8 cellular contexts compared by ENCODE assay signal in the genomic region with DNA sequence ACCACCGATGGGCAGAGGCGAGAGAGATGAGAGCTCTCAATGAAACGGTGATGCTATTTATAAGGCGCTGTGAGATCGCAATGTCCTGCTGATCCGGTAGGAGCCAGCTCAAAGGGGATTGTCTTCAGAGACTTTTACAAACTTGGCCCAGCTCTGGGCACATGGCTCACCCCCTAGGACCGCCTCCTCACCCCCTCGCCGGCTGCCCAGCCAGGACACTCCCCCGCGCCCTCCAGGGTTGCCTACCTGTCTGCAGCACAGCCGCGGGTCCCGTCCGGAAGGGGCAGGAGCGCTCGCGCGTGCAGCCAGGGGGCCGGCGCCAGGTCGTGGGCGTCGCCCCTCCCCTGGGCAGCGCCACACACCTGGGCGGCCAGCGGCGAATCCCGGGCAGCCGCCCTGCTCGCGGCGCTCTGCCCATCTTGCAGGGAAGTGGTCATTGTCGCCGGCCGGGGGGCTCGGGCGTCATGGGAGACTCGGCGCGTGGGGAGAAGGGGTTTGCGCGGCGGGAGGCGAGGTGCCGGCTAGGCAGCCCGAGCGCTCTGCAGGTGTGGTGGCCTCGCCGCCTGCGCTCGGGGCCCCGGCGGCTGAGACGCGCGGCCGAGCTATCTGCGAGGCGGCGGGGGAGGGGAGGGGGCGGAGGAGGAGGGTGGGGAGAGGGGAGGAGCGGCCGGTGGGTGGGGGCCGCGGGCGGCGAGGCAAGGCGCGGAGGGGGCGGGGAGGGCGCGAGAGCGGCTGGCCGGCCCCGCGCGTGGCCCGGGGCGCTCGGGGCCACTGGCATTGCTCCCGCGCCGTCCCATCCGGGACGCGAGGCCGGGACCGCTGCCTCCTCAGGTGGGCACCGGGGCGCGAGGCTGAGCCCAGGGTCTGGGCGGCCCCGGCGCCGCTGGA. TPM values are rescaled to one million over a fixed set of nuclear protein-coding genes. Genes with fewer than 3 reads are reported as not detected.
DNase-seq lines count a peak whose midpoint lies in the region; ATAC-seq and TF ChIP-seq lines count a peak whose summit lies in the region.

Gene GRB14 (minus strand): TSS at position 610 of the 888 bp plus-strand sequence. CDS start 173 bp downstream, at position 437.

- H3K79me2 ChIP-seq in neural progenitor cell (ENCODE audit: low read depth), result no peaks in the 10 kb centered on the region

- H3K36me3 ChIP-seq in SJCRH30 (no peaks in the 10 kb centered on the region), neural progenitor cell (no peaks in the 10 kb centered on the region)

- no peaks in the 10 kb centered on the region for H3K36me3 Mint-ChIP-seq in neural progenitor cell

- H3K9ac ChIP-seq in neural progenitor cell, result no peak within 1 kb of the TSS

- no peak for DNase-seq in AG04450 (ENCODE audit: low read depth, low spot score)
- DNase-seq in H4 (ENCODE audit: low spot score), result peak; percentile 11
- DNase-seq in SJCRH30, result no peak
- peak in 1 of 2 donors; percentile 33 for DNase-seq in foreskin keratinocyte
- DNase-seq in neural progenitor cell (ENCODE audit: low spot score), result peak; percentile 72
- no peak for DNase-seq in NOMO-1 treated with dmso at 0.1 percent for 144 hours (lab: John Stamatoyannopoulos, UW; ENCODE audit: unreplicated experiment)
- no peak for DNase-seq in NOMO-1 (lab: John Stamatoyannopoulos, UW; ENCODE audit: unreplicated experiment in 2 of 2)

- no peaks in the 10 kb centered on the region for H4K20me1 ChIP-seq in neural progenitor cell (ENCODE audit: low read depth)

- POLR2A ChIA-PET in AG04450 (lab: Yijun Ruan, JAX), result no interaction called here

- H3K4me3 ChIP-seq in AG04450 (ENCODE audit: low read depth, low read length) (peak within 1 kb of the TSS; percentile 53), SJCRH30 (peak within 1 kb of the TSS; percentile 49), neural progenitor cell (peak within 1 kb of the TSS; percentile 97)

- ATAC-seq in foreskin keratinocyte (peak; percentile 77), GM19455 (IDR thresholded peaks at IDR 0.05; ENCODE audit: unreplicated experiment) (no peak)

- peak within 1 kb of the TSS; percentile 94 for H3K4me3 Mint-ChIP-seq in neural progenitor cell

- H3K27me3 ChIP-seq in AG04450 (ENCODE audit: control insufficient read depth, insufficient read depth, low read length) (peaks cover 11% of the 10 kb centered on the region), SJCRH30 (no peaks in the 10 kb centered on the region), foreskin keratinocyte (peaks cover 17% of the 10 kb centered on the region), neural progenitor cell (no peaks in the 10 kb centered on the region)

- H3K27me3 Mint-ChIP-seq in neural progenitor cell (ENCODE audit: insufficient read depth, low read depth), result peaks cover 2% of the 10 kb centered on the region

- CTCF ChIA-PET in AG04450 (lab: Charles Lee), result interaction anchor here (0.6 to 1.0 kb wide), 2 partner anchors 61 to 95 kb away, joined by 3 read pairs; no protein-coding TSS in a partner anchor

- peak within 1 kb of the TSS; percentile 95 for H2AFZ ChIP-seq in neural progenitor cell (replicated peaks)

- no peak within 1 kb of the TSS for H3K27ac Mint-ChIP-seq in neural progenitor cell

- no peaks in the 10 kb centered on the region for H3K9me3 ChIP-seq in AG04450 (ENCODE audit: control insufficient read depth, insufficient read depth, low read length)
- H3K9me3 ChIP-seq in SJCRH30 (replicated peaks), result no peaks in the 10 kb centered on the region
- H3K9me3 ChIP-seq in neural progenitor cell (ENCODE audit: low read depth), result no peaks in the 10 kb centered on the region

- H3K4me2 ChIP-seq in neural progenitor cell, result peak within 1 kb of the TSS; percentile 96

- H3K27ac ChIP-seq in AG04450 (ENCODE audit: low read depth, low read length) (no peak within 1 kb of the TSS), SJCRH30 (no peak within 1 kb of the TSS), foreskin keratinocyte (no peak within 1 kb of the TSS), neural progenitor cell (no peak within 1 kb of the TSS)

- no peaks in the 10 kb centered on the region for H3K4me1 ChIP-seq in SJCRH30
- H3K4me1 ChIP-seq in foreskin keratinocyte, result peaks cover 9% of the 10 kb centered on the region
- peaks cover 33% of the 10 kb centered on the region for H3K4me1 ChIP-seq in neural progenitor cell

- no peaks in the 10 kb centered on the region for H3K9me3 Mint-ChIP-seq in neural progenitor cell

- no peak for TF ChIP-seq CTCF in AG04450 (IDR thresholded peaks at IDR 0.05; ENCODE audit: low read depth, low read length)
- TF ChIP-seq CTCF in foreskin keratinocyte (conservative IDR thresholded peaks at IDR 0.05), result peak; percentile 16
- TF ChIP-seq CTCF in neural progenitor cell (IDR thresholded peaks at IDR 0.05), result no peak

- H3F3A ChIP-seq in neural progenitor cell (ENCODE audit: low read depth), result peaks cover 28% of the 10 kb centered on the region

- H3K4me1 Mint-ChIP-seq in neural progenitor cell, result peaks cover 14% of the 10 kb centered on the region

RNA-seq across cellular contexts. Expression of gene GRB14, which starts in this region (rescaled TPM):
- not detected in 2 replicates for polyA plus RNA-seq in AG04450 (2011; rRNA removed)
- not detected in 2 replicates for polyA minus RNA-seq in AG04450 (2011; rRNA and poly(A)+ RNA removed)
- total RNA-seq in H4 (2014; rRNA removed; shearing (Covaris generic)), result 0.48 and 2.6 TPM in 2 replicates
- not detected in 2 replicates for total RNA-seq in SJCRH30 (2014; rRNA removed; shearing (Covaris generic))
- total RNA-seq in foreskin keratinocyte, result 2.4 and 2.6 TPM in 2 replicates
- 1.5 and 2.5 TPM in 2 replicates for polyA plus RNA-seq in foreskin keratinocyte
- 3.4 and 4.5 TPM in 2 replicates for total RNA-seq in neural progenitor cell (ENCODE audit: low replicate concordance)

Comparison
In these comparisons a context has a peak if more than half of its experiments do, and no peak if none do; other contexts are left out.
1. DNase-seq: peak in H4 (single experiment) and neural progenitor cell (single experiment); none in AG04450 (single experiment), SJCRH30 (0 of 2), NOMO-1 treated with dmso at 0.1 percent for 144 hours (single experiment) and NOMO-1 (0 of 2).
2. Peak in every context shown above with its lines, with median percentiles within 50 percentile points of each other: H3K4me3 ChIP-seq.